ENCODE assay signal across 14 cellular contexts in the genomic region with DNA sequence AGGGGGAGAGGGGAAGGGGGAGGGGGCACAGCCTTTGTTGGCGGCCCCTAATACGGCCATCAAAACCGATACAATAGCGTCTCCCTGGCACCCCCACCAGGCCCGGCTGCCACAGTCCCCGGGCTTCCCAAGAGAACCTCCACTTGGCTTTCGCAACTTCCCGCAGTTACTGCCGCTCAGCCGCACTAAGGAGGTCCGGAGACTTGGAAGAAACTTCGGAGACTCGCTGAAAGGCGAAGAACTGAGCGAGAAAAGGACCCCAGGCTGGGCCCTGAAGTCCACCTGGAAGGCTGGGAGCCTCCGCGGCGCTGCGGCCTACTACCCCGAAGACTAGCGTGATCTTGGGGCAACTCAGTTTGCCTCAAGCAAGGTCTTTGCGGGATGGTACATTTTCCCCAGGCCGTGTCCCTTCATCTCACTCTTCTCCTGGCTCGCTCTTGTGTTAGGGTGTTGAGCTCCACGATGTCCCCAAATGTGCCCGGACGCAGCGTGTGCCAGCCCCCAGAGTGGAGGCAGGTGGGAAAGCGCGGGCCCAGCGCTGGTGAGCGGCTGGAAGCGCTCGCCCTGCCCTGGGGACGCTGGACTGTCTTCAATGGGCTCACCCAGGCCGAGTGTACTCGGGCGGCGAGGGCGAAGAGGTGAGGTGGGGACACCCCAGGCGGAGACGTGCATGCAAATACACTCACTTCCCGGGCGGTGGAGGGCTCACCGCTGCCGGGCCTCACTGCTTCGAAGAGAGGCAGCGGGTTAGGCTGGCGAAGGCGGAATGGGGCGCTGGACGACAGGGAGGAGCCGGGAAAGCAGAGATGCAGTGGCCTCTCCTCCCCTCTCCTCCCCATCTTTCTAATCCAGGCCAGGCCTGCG. TPM values are rescaled to one million over a fixed set of nuclear protein-coding genes. Genes with fewer than 3 reads are reported as not detected.
DNase-seq lines count a peak whose midpoint lies in the region; ATAC-seq and TF ChIP-seq lines count a peak whose summit lies in the region.
"Had no signal": no experiment of that assay in that cellular context is flagged by ENCODE, and none has a peak within 500 bp of the region (broad histone marks: within the 10 kb centered on the region; RNA-seq: fewer than 3 reads in every experiment).

No MANE protein-coding gene starts in this region.

- peak overlapping the region; percentile 56 for H3K4me3 ChIP-seq in iPS-20b (ENCODE audit: low read length)

- peaks cover 6% of the 10 kb centered on the region for H3K9me3 Mint-ChIP-seq in activated naive CD8-positive, alpha-beta T cell treated with anti-CD3 and anti-CD28 coated beads, Interleukin-2, amount 10 ng/mL, durations not matched to agents 7 days and 5 days
- no peaks in the 10 kb centered on the region for H3K9me3 Mint-ChIP-seq in type B pancreatic cell
- H3K9me3 Mint-ChIP-seq: memory B cell had no signal

- no peak for ATAC-seq in activated naive CD8-positive, alpha-beta T cell treated with anti-CD3 and anti-CD28 coated beads, Interleukin-2, amount 10 ng/mL, durations not matched to agents 7 days and 5 days (ENCODE audit: low read depth)
- ATAC-seq in HG03442 (IDR thresholded peaks at IDR 0.05; ENCODE audit: unreplicated experiment), result no peak

- peak; percentile 23 for DNase-seq in stimulated activated CD4-positive, alpha-beta T cell treated with anti-CD3 and anti-CD28 coated beads, Interleukin-15, amount 100 ng/mL, for 24 hours
- no peak for DNase-seq in stimulated activated CD4-positive, alpha-beta T cell treated with anti-CD3 and anti-CD28 coated beads, Interleukin-2, amount 100 ng/mL, for 24 hours
- peak; percentile 45 for DNase-seq in activated naive CD8-positive, alpha-beta T cell treated with anti-CD3 and anti-CD28 coated beads, Interleukin-2, amount 10 ng/mL, durations not matched to agents 7 days and 5 days
- DNase-seq in type B pancreatic cell (ENCODE audit: extremely low spot score, unreplicated experiment) (peak; percentile 72), C1 segment of cervical spinal cord (lab: John Stamatoyannopoulos, UW) (no peak)
- DNase-seq in effector CD4-positive, alpha-beta T cell, result no peak
- DNase-seq: Caco-2, erythroblast, NCI-H187 had no signal

- peak overlapping the region; percentile 56 for H3K27ac Mint-ChIP-seq in activated naive CD8-positive, alpha-beta T cell treated with anti-CD3 and anti-CD28 coated beads, Interleukin-2, amount 10 ng/mL, durations not matched to agents 7 days and 5 days
- H3K27ac Mint-ChIP-seq in type B pancreatic cell, result peak overlapping the region; percentile 78
- H3K27ac Mint-ChIP-seq: memory B cell had no signal

- no peaks in the 10 kb centered on the region for H3K9me3 ChIP-seq in iPS-20b (ENCODE audit: insufficient read depth, low read depth, low read length)
- H3K9me3 ChIP-seq: Caco-2 had no signal

- POLR2A ChIA-PET in activated naive CD8-positive, alpha-beta T cell treated with anti-CD3 and anti-CD28 coated beads, Interleukin-2, amount 10 ng/mL, durations not matched to agents 7 days and 5 days (lab: Charles Lee), result no interaction called here

- no peaks in the 10 kb centered on the region for H3K36me3 ChIP-seq in iPS-20b (ENCODE audit: insufficient read depth, low read depth, low read length)
- H3K36me3 ChIP-seq: upper lobe of left lung had no signal

- H3K27me3 ChIP-seq in iPS-20b (ENCODE audit: insufficient read depth, low read length), result peaks cover 99% of the 10 kb centered on the region

- H3K9ac ChIP-seq in iPS-20b (ENCODE audit: low read depth, low read length), result no peak overlapping the region

- no peak for TF ChIP-seq CTCF in type B pancreatic cell (conservative IDR thresholded peaks at IDR 0.05)

- peak overlapping the region; percentile 37 for H3K4me3 Mint-ChIP-seq in activated naive CD8-positive, alpha-beta T cell treated with anti-CD3 and anti-CD28 coated beads, Interleukin-2, amount 10 ng/mL, durations not matched to agents 7 days and 5 days
- H3K4me3 Mint-ChIP-seq in type B pancreatic cell, result peak overlapping the region; percentile 83

- H3K36me3 Mint-ChIP-seq in activated naive CD8-positive, alpha-beta T cell treated with anti-CD3 and anti-CD28 coated beads, Interleukin-2, amount 10 ng/mL, durations not matched to agents 7 days and 5 days, result no peaks in the 10 kb centered on the region
- H3K36me3 Mint-ChIP-seq in type B pancreatic cell, result peaks cover 14% of the 10 kb centered on the region

- peaks cover 88% of the 10 kb centered on the region for H3K27me3 Mint-ChIP-seq in activated naive CD8-positive, alpha-beta T cell treated with anti-CD3 and anti-CD28 coated beads, Interleukin-2, amount 10 ng/mL, durations not matched to agents 7 days and 5 days
- peaks cover 93% of the 10 kb centered on the region for H3K27me3 Mint-ChIP-seq in type B pancreatic cell

- H3K27ac ChIP-seq in iPS-20b (ENCODE audit: low read length), result no peak overlapping the region
- H3K27ac ChIP-seq: HL-60, upper lobe of left lung had no signal

- peaks cover 15% of the 10 kb centered on the region for H3K4me1 Mint-ChIP-seq in activated naive CD8-positive, alpha-beta T cell treated with anti-CD3 and anti-CD28 coated beads, Interleukin-2, amount 10 ng/mL, durations not matched to agents 7 days and 5 days
- H3K4me1 Mint-ChIP-seq in type B pancreatic cell (ENCODE audit: unreplicated experiment), result peaks cover 34% of the 10 kb centered on the region

- peaks cover 2% of the 10 kb centered on the region; the same call in 1 of the 2 replicates for H3K4me1 ChIP-seq in iPS-20b (ENCODE audit: insufficient read depth, low read length)
- H3K4me1 ChIP-seq: Caco-2 had no signal

RNA-seq across cellular contexts. Expression of a gene that starts 2.5 kb away (rescaled TPM):
- total RNA-seq in activated naive CD8-positive, alpha-beta T cell treated with anti-CD3 and anti-CD28 coated beads, Interleukin-2, amount 10 ng/mL, durations not matched to agents 7 days and 5 days, result not detected
- 14.4 and 14.9 TPM in 2 replicates for total RNA-seq in type B pancreatic cell (ENCODE audit: low replicate concordance)

Comparison
In these comparisons a context has a peak if more than half of its experiments do, and no peak if none do; other contexts are left out.
1. DNase-seq: peak in stimulated activated CD4-positive, alpha-beta T cell treated with anti-CD3 and anti-CD28 coated beads, Interleukin-15, amount 100 ng/mL, for 24 hours (single experiment), activated naive CD8-positive, alpha-beta T cell treated with anti-CD3 and anti-CD28 coated beads, Interleukin-2, amount 10 ng/mL, durations not matched to agents 7 days and 5 days (single experiment) and type B pancreatic cell (single experiment); none in stimulated activated CD4-positive, alpha-beta T cell treated with anti-CD3 and anti-CD28 coated beads, Interleukin-2, amount 100 ng/mL, for 24 hours (0 of 2), C1 segment of cervical spinal cord (0 of 14) and effector CD4-positive, alpha-beta T cell (single experiment).
2. RNA of a gene that starts 2.5 kb away (total RNA-seq): 14.4 to 14.9 TPM in type B pancreatic cell; not detected in activated naive CD8-positive, alpha-beta T cell treated with anti-CD3 and anti-CD28 coated beads, Interleukin-2, amount 10 ng/mL, durations not matched to agents 7 days and 5 days; every median in the first group is over 10 times any median in the second.